ENCODE assay signal across 9 cellular contexts in genomic region chr5:9955586-9955985, GRCh38.
"Had no signal": no experiment of that assay in that cellular context is flagged by ENCODE, and none has a peak within 500 bp of the region (broad histone marks: within the 10 kb centered on the region; RNA-seq: fewer than 3 reads in every experiment).

No MANE protein-coding gene starts in this region.

- H3K4me3 ChIP-seq: GM23248, HAP-1 had no signal

- H3K27ac ChIP-seq: GM23248, HL-60 had no signal

- ATAC-seq: HCT116, HepG2 had no signal

- H3K4me1 ChIP-seq: HAP-1 had no signal

- H3K9me3 ChIP-seq: HAP-1 had no signal

- DNase-seq: GOT3, H7, HFFc6, KBM-7 had no signal

- H3K36me3 ChIP-seq: HAP-1 had no signal
